Comparison of ENCODE assay signal across 1 cellular context in genomic region chr15:40593588-40594428, GRCh38.
TF ChIP-seq lines count a peak whose summit lies in the region.

KNL1 (plus strand) TSS chr15:40594249; CDS start chr15:40602932, 8,683 bp downstream.

TF ChIP-seq in GM12878, 131 proteins besides CTCF, POLR2A, EP300 and RAD21 (continued from another document and continues in another):
- TF ChIP-seq, protein P1, sequence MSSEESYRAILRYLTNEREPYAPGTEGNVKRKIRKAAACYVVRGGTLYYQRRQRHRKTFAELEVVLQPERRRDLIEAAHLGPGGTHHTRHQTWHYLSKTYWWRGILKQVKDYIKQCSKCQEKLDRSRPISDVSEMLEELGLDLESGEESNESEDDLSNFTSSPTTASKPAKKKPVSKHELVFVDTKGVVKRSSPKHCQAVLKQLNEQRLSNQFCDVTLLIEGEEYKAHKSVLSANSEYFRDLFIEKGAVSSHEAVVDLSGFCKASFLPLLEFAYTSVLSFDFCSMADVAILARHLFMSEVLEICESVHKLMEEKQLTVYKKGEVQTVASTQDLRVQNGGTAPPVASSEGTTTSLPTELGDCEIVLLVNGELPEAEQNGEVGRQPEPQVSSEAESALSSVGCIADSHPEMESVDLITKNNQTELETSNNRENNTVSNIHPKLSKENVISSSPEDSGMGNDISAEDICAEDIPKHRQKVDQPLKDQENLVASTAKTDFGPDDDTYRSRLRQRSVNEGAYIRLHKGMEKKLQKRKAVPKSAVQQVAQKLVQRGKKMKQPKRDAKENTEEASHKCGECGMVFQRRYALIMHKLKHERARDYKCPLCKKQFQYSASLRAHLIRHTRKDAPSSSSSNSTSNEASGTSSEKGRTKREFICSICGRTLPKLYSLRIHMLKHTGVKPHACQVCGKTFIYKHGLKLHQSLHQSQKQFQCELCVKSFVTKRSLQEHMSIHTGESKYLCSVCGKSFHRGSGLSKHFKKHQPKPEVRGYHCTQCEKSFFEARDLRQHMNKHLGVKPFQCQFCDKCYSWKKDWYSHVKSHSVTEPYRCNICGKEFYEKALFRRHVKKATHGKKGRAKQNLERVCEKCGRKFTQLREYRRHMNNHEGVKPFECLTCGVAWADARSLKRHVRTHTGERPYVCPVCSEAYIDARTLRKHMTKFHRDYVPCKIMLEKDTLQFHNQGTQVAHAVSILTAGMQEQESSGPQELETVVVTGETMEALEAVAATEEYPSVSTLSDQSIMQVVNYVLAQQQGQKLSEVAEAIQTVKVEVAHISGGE (CRISPR knock-in tag; IDR thresholded peaks at IDR 0.05) = no peak
- TF ChIP-seq CREM (IDR thresholded peaks at IDR 0.05; ENCODE audit: low read depth) (peak; percentile 97), TCF7 (IDR thresholded peaks at IDR 0.05; ENCODE audit: borderline replicate concordance) (no peak), RAD51 (IDR thresholded peaks at IDR 0.05) (no peak; the same call in 1 of the 2 replicates), KLF5 (IDR thresholded peaks at IDR 0.05; ENCODE audit: partially characterized antibody) (peak; percentile 86), CBX3 (IDR thresholded peaks at IDR 0.05; ENCODE audit: borderline replicate concordance, low read depth) (no peak), PAX5 (IDR thresholded peaks at IDR 0.05; ENCODE audit: borderline replicate concordance, low read depth, low read length) (no peak), PKNOX1 (IDR thresholded peaks at IDR 0.05) (peak; percentile 56), USF2 (IDR thresholded peaks at IDR 0.05; ENCODE audit: borderline replicate concordance, low read depth, low read length) (no peak), REST (IDR thresholded peaks at IDR 0.05; ENCODE audit: low read depth, low read length) (no peak), PML (IDR thresholded peaks at IDR 0.05; ENCODE audit: low read length) (peak; percentile 81), MTA2 (IDR thresholded peaks at IDR 0.05; ENCODE audit: low read depth) (no peak), NBN (IDR thresholded peaks at IDR 0.05) (peak; percentile 84), E2F4 (IDR thresholded peaks at IDR 0.05; ENCODE audit: low read depth, low read length) (peak; percentile 98), TARDBP (IDR thresholded peaks at IDR 0.05; ENCODE audit: borderline replicate concordance) (peak; percentile 98), SREBF1 (IDR thresholded peaks at IDR 0.05; ENCODE audit: low read length) (no peak; the same call in 1 of the 2 replicates), ZNF207 (IDR thresholded peaks at IDR 0.05; ENCODE audit: borderline replicate concordance) (no peak), PBX3 (IDR thresholded peaks at IDR 0.05; ENCODE audit: insufficient replicate concordance, low read depth, low read length) (no peak), FOXM1 (IDR thresholded peaks at IDR 0.05; ENCODE audit: low read depth, low read length) (0 out of 2 replicates have a peak, but pooled peaks have one; percentile 22), CEBPB (IDR thresholded peaks at IDR 0.05; ENCODE audit: borderline replicate concordance in 1 of 2, low read depth in 2 of 2, low read length in 2 of 2) (peak; percentile 86 to 94), RUNX3 (IDR thresholded peaks at IDR 0.05; ENCODE audit: low read length) (peak; percentile 81)
- TF ChIP-seq, protein P2, sequence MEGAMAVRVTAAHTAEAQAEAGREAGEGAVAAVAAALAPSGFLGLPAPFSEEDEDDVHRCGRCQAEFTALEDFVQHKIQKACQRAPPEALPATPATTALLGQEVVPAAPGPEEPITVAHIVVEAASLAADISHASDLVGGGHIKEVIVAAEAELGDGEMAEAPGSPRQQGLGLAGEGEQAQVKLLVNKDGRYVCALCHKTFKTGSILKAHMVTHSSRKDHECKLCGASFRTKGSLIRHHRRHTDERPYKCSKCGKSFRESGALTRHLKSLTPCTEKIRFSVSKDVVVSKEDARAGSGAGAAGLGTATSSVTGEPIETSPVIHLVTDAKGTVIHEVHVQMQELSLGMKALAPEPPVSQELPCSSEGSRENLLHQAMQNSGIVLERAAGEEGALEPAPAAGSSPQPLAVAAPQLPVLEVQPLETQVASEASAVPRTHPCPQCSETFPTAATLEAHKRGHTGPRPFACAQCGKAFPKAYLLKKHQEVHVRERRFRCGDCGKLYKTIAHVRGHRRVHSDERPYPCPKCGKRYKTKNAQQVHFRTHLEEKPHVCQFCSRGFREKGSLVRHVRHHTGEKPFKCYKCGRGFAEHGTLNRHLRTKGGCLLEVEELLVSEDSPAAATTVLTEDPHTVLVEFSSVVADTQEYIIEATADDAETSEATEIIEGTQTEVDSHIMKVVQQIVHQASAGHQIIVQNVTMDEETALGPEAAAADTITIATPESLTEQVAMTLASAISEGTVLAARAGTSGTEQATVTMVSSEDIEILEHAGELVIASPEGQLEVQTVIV (IDR thresholded peaks at IDR 0.05; ENCODE audit: borderline replicate concordance, partially characterized antibody) = peak; percentile 29
- TF ChIP-seq, protein P3, sequence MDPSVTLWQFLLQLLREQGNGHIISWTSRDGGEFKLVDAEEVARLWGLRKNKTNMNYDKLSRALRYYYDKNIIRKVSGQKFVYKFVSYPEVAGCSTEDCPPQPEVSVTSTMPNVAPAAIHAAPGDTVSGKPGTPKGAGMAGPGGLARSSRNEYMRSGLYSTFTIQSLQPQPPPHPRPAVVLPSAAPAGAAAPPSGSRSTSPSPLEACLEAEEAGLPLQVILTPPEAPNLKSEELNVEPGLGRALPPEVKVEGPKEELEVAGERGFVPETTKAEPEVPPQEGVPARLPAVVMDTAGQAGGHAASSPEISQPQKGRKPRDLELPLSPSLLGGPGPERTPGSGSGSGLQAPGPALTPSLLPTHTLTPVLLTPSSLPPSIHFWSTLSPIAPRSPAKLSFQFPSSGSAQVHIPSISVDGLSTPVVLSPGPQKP (IDR thresholded peaks at IDR 0.05; ENCODE audit: low read depth, low read length) = no peak
- TF ChIP-seq, protein P4, sequence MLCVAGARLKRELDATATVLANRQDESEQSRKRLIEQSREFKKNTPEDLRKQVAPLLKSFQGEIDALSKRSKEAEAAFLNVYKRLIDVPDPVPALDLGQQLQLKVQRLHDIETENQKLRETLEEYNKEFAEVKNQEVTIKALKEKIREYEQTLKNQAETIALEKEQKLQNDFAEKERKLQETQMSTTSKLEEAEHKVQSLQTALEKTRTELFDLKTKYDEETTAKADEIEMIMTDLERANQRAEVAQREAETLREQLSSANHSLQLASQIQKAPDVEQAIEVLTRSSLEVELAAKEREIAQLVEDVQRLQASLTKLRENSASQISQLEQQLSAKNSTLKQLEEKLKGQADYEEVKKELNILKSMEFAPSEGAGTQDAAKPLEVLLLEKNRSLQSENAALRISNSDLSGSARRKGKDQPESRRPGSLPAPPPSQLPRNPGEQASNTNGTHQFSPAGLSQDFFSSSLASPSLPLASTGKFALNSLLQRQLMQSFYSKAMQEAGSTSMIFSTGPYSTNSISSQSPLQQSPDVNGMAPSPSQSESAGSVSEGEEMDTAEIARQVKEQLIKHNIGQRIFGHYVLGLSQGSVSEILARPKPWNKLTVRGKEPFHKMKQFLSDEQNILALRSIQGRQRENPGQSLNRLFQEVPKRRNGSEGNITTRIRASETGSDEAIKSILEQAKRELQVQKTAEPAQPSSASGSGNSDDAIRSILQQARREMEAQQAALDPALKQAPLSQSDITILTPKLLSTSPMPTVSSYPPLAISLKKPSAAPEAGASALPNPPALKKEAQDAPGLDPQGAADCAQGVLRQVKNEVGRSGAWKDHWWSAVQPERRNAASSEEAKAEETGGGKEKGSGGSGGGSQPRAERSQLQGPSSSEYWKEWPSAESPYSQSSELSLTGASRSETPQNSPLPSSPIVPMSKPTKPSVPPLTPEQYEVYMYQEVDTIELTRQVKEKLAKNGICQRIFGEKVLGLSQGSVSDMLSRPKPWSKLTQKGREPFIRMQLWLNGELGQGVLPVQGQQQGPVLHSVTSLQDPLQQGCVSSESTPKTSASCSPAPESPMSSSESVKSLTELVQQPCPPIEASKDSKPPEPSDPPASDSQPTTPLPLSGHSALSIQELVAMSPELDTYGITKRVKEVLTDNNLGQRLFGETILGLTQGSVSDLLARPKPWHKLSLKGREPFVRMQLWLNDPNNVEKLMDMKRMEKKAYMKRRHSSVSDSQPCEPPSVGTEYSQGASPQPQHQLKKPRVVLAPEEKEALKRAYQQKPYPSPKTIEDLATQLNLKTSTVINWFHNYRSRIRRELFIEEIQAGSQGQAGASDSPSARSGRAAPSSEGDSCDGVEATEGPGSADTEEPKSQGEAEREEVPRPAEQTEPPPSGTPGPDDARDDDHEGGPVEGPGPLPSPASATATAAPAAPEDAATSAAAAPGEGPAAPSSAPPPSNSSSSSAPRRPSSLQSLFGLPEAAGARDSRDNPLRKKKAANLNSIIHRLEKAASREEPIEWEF (IDR thresholded peaks at IDR 0.05; ENCODE audit: insufficient replicate concordance, low read depth, low read length) = no peak
- TF ChIP-seq, protein P5, sequence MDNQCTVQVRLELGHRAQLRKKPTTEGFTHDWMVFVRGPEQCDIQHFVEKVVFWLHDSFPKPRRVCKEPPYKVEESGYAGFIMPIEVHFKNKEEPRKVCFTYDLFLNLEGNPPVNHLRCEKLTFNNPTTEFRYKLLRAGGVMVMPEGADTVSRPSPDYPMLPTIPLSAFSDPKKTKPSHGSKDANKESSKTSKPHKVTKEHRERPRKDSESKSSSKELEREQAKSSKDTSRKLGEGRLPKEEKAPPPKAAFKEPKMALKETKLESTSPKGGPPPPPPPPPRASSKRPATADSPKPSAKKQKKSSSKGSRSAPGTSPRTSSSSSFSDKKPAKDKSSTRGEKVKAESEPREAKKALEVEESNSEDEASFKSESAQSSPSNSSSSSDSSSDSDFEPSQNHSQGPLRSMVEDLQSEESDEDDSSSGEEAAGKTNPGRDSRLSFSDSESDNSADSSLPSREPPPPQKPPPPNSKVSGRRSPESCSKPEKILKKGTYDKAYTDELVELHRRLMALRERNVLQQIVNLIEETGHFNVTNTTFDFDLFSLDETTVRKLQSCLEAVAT (IDR thresholded peaks at IDR 0.05) = peak; percentile 67; the same call in 1 of the 2 replicates
